Comparison of ENCODE assay signal across 1 cellular context in the genomic region with DNA sequence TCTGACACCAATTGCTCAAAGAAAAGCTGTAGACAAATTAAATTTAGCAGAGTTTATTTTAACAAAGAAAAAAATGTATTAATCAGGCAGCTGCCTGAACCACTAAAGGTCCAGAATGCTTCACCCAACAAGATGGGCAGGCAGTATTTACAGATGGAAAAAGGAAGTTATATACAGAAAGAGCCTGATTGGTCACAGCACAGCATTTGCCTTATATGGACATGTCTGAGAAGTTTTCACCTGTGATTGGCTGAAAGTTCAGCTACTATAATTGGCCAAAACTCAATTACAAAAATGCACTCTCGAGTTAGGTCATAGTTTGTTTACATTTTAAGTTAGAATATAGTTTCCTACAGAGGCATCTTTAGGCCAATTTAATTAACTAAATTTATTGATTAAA.
TF ChIP-seq lines count a peak whose summit lies in the region.

No MANE protein-coding gene starts in this region.

TF ChIP-seq in HepG2, 621 proteins besides CTCF, POLR2A, EP300 and RAD21 (continued from another document):
- TF ChIP-seq, protein P1, sequence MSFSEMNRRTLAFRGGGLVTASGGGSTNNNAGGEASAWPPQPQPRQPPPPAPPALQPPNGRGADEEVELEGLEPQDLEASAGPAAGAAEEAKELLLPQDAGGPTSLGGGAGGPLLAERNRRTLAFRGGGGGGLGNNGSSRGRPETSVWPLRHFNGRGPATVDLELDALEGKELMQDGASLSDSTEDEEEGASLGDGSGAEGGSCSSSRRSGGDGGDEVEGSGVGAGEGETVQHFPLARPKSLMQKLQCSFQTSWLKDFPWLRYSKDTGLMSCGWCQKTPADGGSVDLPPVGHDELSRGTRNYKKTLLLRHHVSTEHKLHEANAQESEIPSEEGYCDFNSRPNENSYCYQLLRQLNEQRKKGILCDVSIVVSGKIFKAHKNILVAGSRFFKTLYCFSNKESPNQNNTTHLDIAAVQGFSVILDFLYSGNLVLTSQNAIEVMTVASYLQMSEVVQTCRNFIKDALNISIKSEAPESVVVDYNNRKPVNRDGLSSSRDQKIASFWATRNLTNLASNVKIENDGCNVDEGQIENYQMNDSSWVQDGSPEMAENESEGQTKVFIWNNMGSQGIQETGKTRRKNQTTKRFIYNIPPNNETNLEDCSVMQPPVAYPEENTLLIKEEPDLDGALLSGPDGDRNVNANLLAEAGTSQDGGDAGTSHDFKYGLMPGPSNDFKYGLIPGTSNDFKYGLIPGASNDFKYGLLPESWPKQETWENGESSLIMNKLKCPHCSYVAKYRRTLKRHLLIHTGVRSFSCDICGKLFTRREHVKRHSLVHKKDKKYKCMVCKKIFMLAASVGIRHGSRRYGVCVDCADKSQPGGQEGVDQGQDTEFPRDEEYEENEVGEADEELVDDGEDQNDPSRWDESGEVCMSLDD (CRISPR knock-in tag; IDR thresholded peaks at IDR 0.05; ENCODE audit: borderline replicate concordance): no peak
